In the genomic region with DNA sequence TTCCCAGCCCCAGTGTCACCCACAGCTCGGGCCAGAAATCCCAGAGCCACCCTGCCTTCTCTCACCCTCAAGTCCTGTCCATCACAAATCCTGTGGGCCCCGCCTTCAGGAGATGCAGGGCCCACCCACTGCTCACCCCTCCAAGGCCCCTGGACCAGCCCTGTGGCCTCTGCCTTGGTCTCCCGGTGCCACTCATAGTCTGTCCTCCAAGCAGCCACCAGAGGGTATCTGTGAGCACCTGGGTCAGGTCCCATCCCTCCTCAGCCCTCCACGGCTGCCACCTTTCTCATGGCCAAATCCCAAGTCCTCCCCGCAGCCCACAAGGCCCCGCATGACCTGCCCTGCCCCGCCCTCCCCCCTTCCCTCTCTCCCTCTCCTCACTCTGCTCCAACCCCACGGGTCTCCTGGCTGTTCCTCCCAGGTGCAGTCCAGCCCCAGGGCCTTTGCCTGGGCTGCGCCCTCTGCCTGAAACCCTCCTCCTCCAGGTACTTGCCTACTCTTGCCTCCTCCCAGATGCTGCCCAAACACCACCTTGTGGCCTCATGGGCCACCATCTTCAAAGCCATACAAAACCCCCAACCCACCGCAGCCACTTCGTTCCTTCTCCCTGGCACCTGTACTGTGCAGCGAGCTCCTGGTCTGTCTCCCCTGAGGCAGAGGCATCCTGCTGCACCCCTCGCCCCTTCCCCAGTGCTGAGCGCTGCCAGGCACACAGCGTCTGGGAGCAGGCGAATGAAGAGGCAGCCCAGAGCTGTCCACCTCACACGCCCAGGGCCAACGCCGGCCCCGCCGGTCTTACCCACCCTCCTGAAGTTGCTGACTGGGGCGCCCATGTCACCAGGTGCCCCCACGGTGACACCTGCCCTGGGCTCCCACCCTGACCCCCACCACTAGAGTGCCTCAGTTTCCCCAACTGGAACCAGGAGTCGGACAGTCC, we compare ENCODE assay signal across 8 cellular contexts. TPM values are rescaled to one million over a fixed set of nuclear protein-coding genes. Genes with fewer than 3 reads are reported as not detected.
A peak's percentile ranks its signal among the peaks of the same experiment; 100 is the strongest.
DNase-seq lines count a peak whose midpoint lies in the region; ATAC-seq and TF ChIP-seq lines count a peak whose summit lies in the region.

No MANE protein-coding gene starts in this region.

- H3K4me3 ChIP-seq in NT2/D1 (ENCODE audit: insufficient read length, low read depth) (no peak overlapping the region), uterus (no peak overlapping the region)

- CTCF ChIA-PET in MCF 10A (lab: Yijun Ruan, JAX): interaction anchor here (0.5 to 0.6 kb wide), 2 partner anchors 219 to 235 kb away, joined by 3 to 4 read pairs; no protein-coding TSS in a partner anchor

- ATAC-seq in memory B cell (ENCODE audit: low read depth): peak; percentile 61

- no peak for TF ChIP-seq POLR2A in uterus (IDR thresholded peaks at IDR 0.05)

- H3K36me3 Mint-ChIP-seq in MCF 10A (ENCODE audit: insufficient read depth, unreplicated experiment) (peaks cover 53% of the 10 kb centered on the region), memory B cell (peaks cover 31% of the 10 kb centered on the region)

- peaks cover 94% of the 10 kb centered on the region for H3K36me3 ChIP-seq in NT2/D1 (ENCODE audit: insufficient read depth, insufficient read length, low read length)
- no peaks in the 10 kb centered on the region for H3K36me3 ChIP-seq in uterus

- no peaks in the 10 kb centered on the region for H3K9me3 Mint-ChIP-seq in MCF 10A (ENCODE audit: unreplicated experiment)
- H3K9me3 Mint-ChIP-seq in memory B cell: no peaks in the 10 kb centered on the region

- POLR2A ChIA-PET in MCF 10A (lab: Yijun Ruan, JAX): interaction anchor here (1.2 kb wide), 1 partner anchor 34 kb away, joined by 3 read pairs; the partner anchor contains the start of gene TCF3

- intact Hi-C loops in MCF 10A (cut with micrococcal nuclease) (no loop called here), uterus (cut with DNase I; ENCODE audit: low total_unique reads) (no loop called here)

- H3K27me3 ChIP-seq in NT2/D1 (ENCODE audit: insufficient read depth, insufficient read length) (no peaks in the 10 kb centered on the region), uterus (no peaks in the 10 kb centered on the region)

- H3K9me3 ChIP-seq in NT2/D1 (ENCODE audit: insufficient read depth, low read length) (peaks cover 18% of the 10 kb centered on the region; the same call in 1 of the 2 replicates), uterus (no peaks in the 10 kb centered on the region)

- H3K27me3 Mint-ChIP-seq in MCF 10A (ENCODE audit: insufficient read depth, unreplicated experiment) (no peaks in the 10 kb centered on the region), memory B cell (no peaks in the 10 kb centered on the region)

- peak overlapping the region; percentile 32 for H3K9ac ChIP-seq in NT2/D1 (ENCODE audit: insufficient read length, low read depth)

- H3K4me1 Mint-ChIP-seq in MCF 10A (ENCODE audit: insufficient read depth, unreplicated experiment) (no peaks in the 10 kb centered on the region), memory B cell (peaks cover 28% of the 10 kb centered on the region)

- peak; percentile 26 for TF ChIP-seq CTCF in MCF 10A (IDR thresholded peaks at IDR 0.05; ENCODE audit: unreplicated experiment)
- TF ChIP-seq CTCF in uterus (IDR thresholded peaks at IDR 0.05): peak in 1 of 4 experiments; percentile 19

- H3K27ac Mint-ChIP-seq in MCF 10A (ENCODE audit: low read depth, unreplicated experiment): peak overlapping the region; percentile 76
- peak overlapping the region; percentile 43 for H3K27ac Mint-ChIP-seq in memory B cell

- DNase-seq in activated CD4-positive, alpha-beta T cell treated with anti-CD3 and anti-CD28 coated beads for 48 hours: peak; percentile 47
- DNase-seq in activated CD4-positive, alpha-beta T cell treated with anti-CD3 and anti-CD28 coated beads for 1 hour: no peak
- DNase-seq in NT2/D1 (ENCODE audit: low read depth, low spot score) (peak; percentile 40), MCF 10A (ENCODE audit: unreplicated experiment) (peak; percentile 47), memory B cell (ENCODE audit: low spot score in 2 of 2) (no peak), T1000 (lab: John Stamatoyannopoulos, UW) (no peak), uterus (no peak), SK-N-DZ (ENCODE audit: low spot score) (no peak)

- no TSS peak for BruUV-seq in MCF 10A (replicated peaks; lab: Mats Ljungman, UMichigan)

- H3K4me1 ChIP-seq in NT2/D1 (ENCODE audit: insufficient read depth, insufficient read length) (peaks cover 46% of the 10 kb centered on the region), uterus (no peaks in the 10 kb centered on the region)

- no peak overlapping the region for H3K27ac ChIP-seq in uterus

- no peak overlapping the region for H3K4me3 Mint-ChIP-seq in MCF 10A (ENCODE audit: unreplicated experiment)
- H3K4me3 Mint-ChIP-seq in memory B cell: peak overlapping the region; percentile 19

RNA-seq across cellular contexts. Expression of gene UQCR11, which starts 13.2 kb away (rescaled TPM):
- total RNA-seq in MCF 10A (2022) (211 and 256 TPM in 2 replicates), uterus (100 to 1,000 TPM in 1 of 4 donors, 10 to 100 TPM in 3; 20.6 to 110 (median 30.8) TPM)
- polyA plus RNA-seq in SK-N-DZ (2014; cell fraction: cytosol; rRNA removed): 159 and 185 TPM in 2 replicates
- 75.7 and 98.4 TPM in 2 replicates for polyA plus RNA-seq in SK-N-DZ (2014; cell fraction: nucleus; rRNA removed)

RNA-seq across cellular contexts. Expression of gene MBD3, which starts 25.8 kb away (rescaled TPM):
- total RNA-seq in MCF 10A (2022): 103 and 114 TPM in 2 replicates
- total RNA-seq in uterus: 10 to 100 TPM; 53.8 to 75.9 (median 64.5) TPM
- 135 and 155 TPM in 2 replicates for polyA plus RNA-seq in SK-N-DZ (2014; cell fraction: cytosol; rRNA removed)
- 218 and 233 TPM in 2 replicates for polyA plus RNA-seq in SK-N-DZ (2014; cell fraction: nucleus; rRNA removed)

RNA-seq across cellular contexts. Expression of gene TCF3, which starts 34.0 kb away (rescaled TPM):
- total RNA-seq in MCF 10A (2022) (79.7 and 100 TPM in 2 replicates), uterus (100 to 1,000 TPM in 1 of 4 donors, 10 to 100 TPM in 3; 15.6 to 132 (median 65.7) TPM)
- polyA plus RNA-seq in SK-N-DZ (2014; cell fraction: cytosol; rRNA removed): 200 and 201 TPM in 2 replicates
- 331 and 334 TPM in 2 replicates for polyA plus RNA-seq in SK-N-DZ (2014; cell fraction: nucleus; rRNA removed)

RNA-seq across cellular contexts. Expression of gene MEX3D, which starts 50.3 kb away (rescaled TPM):
- total RNA-seq in MCF 10A (2022): 18.7 and 20.0 TPM in 2 replicates
- 10 to 100 TPM in 3 of 4 donors, 1 to 10 TPM in 1; 4.4 to 34.8 (median 23.2) TPM for total RNA-seq in uterus
- polyA plus RNA-seq in SK-N-DZ (2014; cell fraction: cytosol; rRNA removed): 57.5 and 75.9 TPM in 2 replicates
- 45.1 and 57.9 TPM in 2 replicates for polyA plus RNA-seq in SK-N-DZ (2014; cell fraction: nucleus; rRNA removed)

Comparison
In these comparisons a context has a peak if more than half of its experiments do, and no peak if none do; other contexts are left out.
1. DNase-seq: peak in activated CD4-positive, alpha-beta T cell treated with anti-CD3 and anti-CD28 coated beads for 48 hours (single experiment), NT2/D1 (single experiment) and MCF 10A (single experiment); none in activated CD4-positive, alpha-beta T cell treated with anti-CD3 and anti-CD28 coated beads for 1 hour (single experiment), memory B cell (0 of 2), T1000 (single experiment), uterus (0 of 2) and SK-N-DZ (single experiment).